In genomic region chr4:134201216-134202098, GRCh38 we compare ENCODE assay signal across 8 cellular contexts. TPM values are rescaled to one million over a fixed set of nuclear protein-coding genes. Genes with fewer than 3 reads are reported as not detected.
A peak's percentile ranks its signal among the peaks of the same experiment; 100 is the strongest.
DNase-seq lines count a peak whose midpoint lies in the region; ATAC-seq and TF ChIP-seq lines count a peak whose summit lies in the region.

TSS of gene PABPC4L (minus strand) at chr4:134201789. CDS start at chr4:134201019, 770 bp downstream.

- no peaks in the 10 kb centered on the region for H3K4me1 Mint-ChIP-seq in neural progenitor cell

- H2AFZ ChIP-seq in neural progenitor cell (replicated peaks) = peak within 1 kb of the TSS; percentile 73

- no peak within 1 kb of the TSS for H3K9ac ChIP-seq in neural progenitor cell

- no peaks in the 10 kb centered on the region for H3K27me3 ChIP-seq in BE2C
- H3K27me3 ChIP-seq in esophagus muscularis mucosa = no peaks in the 10 kb centered on the region
- H3K27me3 ChIP-seq in neural progenitor cell = no peaks in the 10 kb centered on the region

- H3K4me3 ChIP-seq in BE2C (ENCODE audit: low read depth, low read length) (peak within 1 kb of the TSS; percentile 72), esophagus muscularis mucosa (peak within 1 kb of the TSS; percentile 60 to 73 (median 61)), neural progenitor cell (peak within 1 kb of the TSS; percentile 46)

- WGBS in esophagus muscularis mucosa = 3% methylated on average over 22 of the region's 65 CpGs

- no peaks in the 10 kb centered on the region for H3K27me3 Mint-ChIP-seq in neural progenitor cell (ENCODE audit: insufficient read depth, low read depth)

- H3K36me3 ChIP-seq in BE2C (no peaks in the 10 kb centered on the region), esophagus muscularis mucosa (no peaks in the 10 kb centered on the region), neural progenitor cell (peaks cover 3% of the 10 kb centered on the region)

- peaks cover 6% of the 10 kb centered on the region for H3K36me3 Mint-ChIP-seq in neural progenitor cell

- H3K4me1 ChIP-seq in BE2C = no peaks in the 10 kb centered on the region
- peaks cover 0 to 31% (median 20%) of the 10 kb centered on the region in 4 donors for H3K4me1 ChIP-seq in esophagus muscularis mucosa
- H3K4me1 ChIP-seq in neural progenitor cell = no peaks in the 10 kb centered on the region

- DNase-seq in BE2C = peak; percentile 68
- DNase-seq in NCI-H345 treated with DMSO at 0.1 percent for 48 hours (lab: John Stamatoyannopoulos, UW; ENCODE audit: unreplicated experiment) = peak; percentile 26
- DNase-seq in esophagus muscularis mucosa (ENCODE audit: extremely low spot score) = no peak
- DNase-seq in neural progenitor cell (ENCODE audit: low spot score) = peak; percentile 54
- no peak for DNase-seq in NCI-H2196 (lab: John Stamatoyannopoulos, UW; ENCODE audit: unreplicated experiment)
- DNase-seq in activated CD4-positive, alpha-beta T cell treated with anti-CD3 and anti-CD28 coated beads for 48 hours = no peak

- no peak for TF ChIP-seq CTCF in BE2C (IDR thresholded peaks at IDR 0.05; ENCODE audit: low read depth, low read length)
- no peak for TF ChIP-seq CTCF in esophagus muscularis mucosa (IDR thresholded peaks at IDR 0.05)
- TF ChIP-seq CTCF in neural progenitor cell (IDR thresholded peaks at IDR 0.05) = no peak

- H3K9me3 ChIP-seq in BE2C (no peaks in the 10 kb centered on the region), esophagus muscularis mucosa (no peaks in the 10 kb centered on the region), neural progenitor cell (ENCODE audit: low read depth) (no peaks in the 10 kb centered on the region)

- ATAC-seq in GM21360 (IDR thresholded peaks at IDR 0.05; ENCODE audit: unreplicated experiment) (no peak), GM18870 (IDR thresholded peaks at IDR 0.05; ENCODE audit: unreplicated experiment) (no peak)

- peak within 1 kb of the TSS; percentile 71 for H3K4me2 ChIP-seq in neural progenitor cell

- TF ChIP-seq POLR2A in esophagus muscularis mucosa (IDR thresholded peaks at IDR 0.05; ENCODE audit: low read depth) = no peak

- H3K9me3 Mint-ChIP-seq in neural progenitor cell = peaks cover 5% of the 10 kb centered on the region

- no peaks in the 10 kb centered on the region for H3K79me2 ChIP-seq in neural progenitor cell (ENCODE audit: low read depth)

- H3K27ac ChIP-seq in esophagus muscularis mucosa (replicated peaks in 1 of 4) (peak within 1 kb of the TSS; percentile 65 to 84 (median 67)), neural progenitor cell (no peak within 1 kb of the TSS)

- peak within 1 kb of the TSS; percentile 81 for H3K4me3 Mint-ChIP-seq in neural progenitor cell

- no peaks in the 10 kb centered on the region for H4K20me1 ChIP-seq in neural progenitor cell (ENCODE audit: low read depth)

- H3F3A ChIP-seq in neural progenitor cell (ENCODE audit: low read depth) = no peaks in the 10 kb centered on the region

- intact Hi-C loops in esophagus muscularis mucosa (cut with DNase I) = no loop called here

- no peak within 1 kb of the TSS for H3K27ac Mint-ChIP-seq in neural progenitor cell

- no peak for TF ChIP-seq EP300 in esophagus muscularis mucosa (IDR thresholded peaks at IDR 0.05)

RNA-seq across cellular contexts. Expression of gene PABPC4L, which starts in this region (rescaled TPM):
- 1.7 TPM for polyA plus RNA-seq in BE2C (2012; ENCODE audit: insufficient read depth, insufficient read length, low read depth)
- total RNA-seq in esophagus muscularis mucosa (1 to 10 TPM; 1.2 to 1.7 (median 1.4) TPM), neural progenitor cell (ENCODE audit: low replicate concordance) (1.3 and 1.6 TPM in 2 replicates)

Comparison
In these comparisons a context has a peak if more than half of its experiments do, and no peak if none do; other contexts are left out.
1. DNase-seq: peak in BE2C (single experiment), NCI-H345 treated with DMSO at 0.1 percent for 48 hours (single experiment) and neural progenitor cell (single experiment); none in esophagus muscularis mucosa (single experiment), NCI-H2196 (single experiment) and activated CD4-positive, alpha-beta T cell treated with anti-CD3 and anti-CD28 coated beads for 48 hours (single experiment).
2. Peak in every context shown above with its lines, with median percentiles within 50 percentile points of each other: H3K4me3 ChIP-seq.